1 cellular context compared by ENCODE assay signal in the genomic region with DNA sequence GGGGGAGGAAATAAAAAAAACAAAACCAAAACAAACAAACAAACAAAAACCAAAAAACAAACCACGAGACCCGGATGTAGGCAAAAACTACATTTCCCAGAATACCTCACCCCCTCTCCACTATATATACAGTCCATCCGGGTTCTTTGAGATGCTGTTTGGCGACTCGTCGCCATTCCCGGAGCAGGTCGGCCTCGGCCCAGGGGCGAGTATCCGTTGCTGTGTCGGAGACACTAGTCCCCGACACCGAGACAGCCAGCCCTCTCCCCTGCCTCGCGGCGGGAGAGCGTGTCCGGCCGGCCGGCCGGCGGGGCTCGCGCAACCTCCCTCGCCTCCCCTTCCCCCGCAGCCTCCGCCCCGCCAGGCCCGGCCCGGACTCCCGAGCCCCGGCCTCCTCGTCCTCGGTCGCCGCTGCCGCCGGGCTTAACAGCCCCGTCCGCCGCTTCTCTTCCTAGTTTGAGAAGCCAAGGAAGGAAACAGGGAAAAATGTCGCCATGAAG.
TF ChIP-seq lines count a peak whose summit lies in the region.

A gene (plus strand): TSS at position 154 of the 500 bp plus-strand sequence. CDS start 456 bp downstream, outside the sequence.

TF ChIP-seq in HepG2, 621 proteins besides CTCF, POLR2A, EP300 and RAD21 (continued from another document and continues in another):
- TF ChIP-seq ARNT2 (CRISPR knock-in tag; IDR thresholded peaks at IDR 0.05; ENCODE audit: low read depth) (peak; percentile 63), ZNF598 (CRISPR knock-in tag; IDR thresholded peaks at IDR 0.05; ENCODE audit: borderline replicate concordance) (no peak), TOE1 (CRISPR knock-in tag; IDR thresholded peaks at IDR 0.05) (no peak), ZNF3 (CRISPR knock-in tag; IDR thresholded peaks at IDR 0.05) (no peak), SMYD3 (CRISPR knock-in tag; IDR thresholded peaks at IDR 0.05) (no peak), ATM (IDR thresholded peaks at IDR 0.05; ENCODE audit: borderline replicate concordance) (no peak), RBM22 (optimal IDR thresholded peaks at IDR 0.05; ENCODE audit: low read length) (peak; percentile 6), SOX6 (IDR thresholded peaks at IDR 0.05) (no peak), SOX6 (CRISPR knock-in tag; IDR thresholded peaks at IDR 0.05) (no peak; the same call in 1 of the 2 replicates), REXO4 (CRISPR knock-in tag; IDR thresholded peaks at IDR 0.05; ENCODE audit: borderline replicate concordance) (no peak), ZNF546 (CRISPR knock-in tag; conservative IDR thresholded peaks at IDR 0.05) (peak; percentile 70), NR3C1 (CRISPR knock-in tag; IDR thresholded peaks at IDR 0.05) (no peak), MTA1 (CRISPR knock-in tag; IDR thresholded peaks at IDR 0.05; ENCODE audit: borderline replicate concordance) (0 out of 2 replicates have a peak, but pooled peaks have one; percentile 26), ZNF616 (CRISPR knock-in tag; IDR thresholded peaks at IDR 0.05; ENCODE audit: low read depth) (0 out of 2 replicates have a peak, but pooled peaks have one; percentile 43), ZNF619 (CRISPR knock-in tag; IDR thresholded peaks at IDR 0.05) (no peak), HCFC1 (IDR thresholded peaks at IDR 0.05; ENCODE audit: low read depth, low read length) (peak; percentile 79), PRPF4 (IDR thresholded peaks at IDR 0.05; ENCODE audit: low read depth, low read length, poor library complexity, severe bottlenecking) (no peak), ZNF543 (CRISPR knock-in tag; IDR thresholded peaks at IDR 0.05) (peak; percentile 63), ZSCAN31 (CRISPR knock-in tag; IDR thresholded peaks at IDR 0.05; ENCODE audit: low read depth) (no peak; the same call in 1 of the 2 replicates), ISX (CRISPR knock-in tag; conservative IDR thresholded peaks at IDR 0.05) (0 out of 2 replicates have a peak, but pooled peaks have one; percentile 49), HDAC1 (CRISPR knock-in tag; IDR thresholded peaks at IDR 0.05) (0 out of 2 replicates have a peak, but pooled peaks have one; percentile 1), SUZ12 (IDR thresholded peaks at IDR 0.05; ENCODE audit: low read depth, low read length) (peak; percentile 56), SCMH1 (CRISPR knock-in tag; IDR thresholded peaks at IDR 0.05; ENCODE audit: borderline replicate concordance) (no peak), AGO1 (IDR thresholded peaks at IDR 0.05; ENCODE audit: low read depth, low read length, poor library complexity, severe bottlenecking) (no peak), FOXA3 (CRISPR knock-in tag; IDR thresholded peaks at IDR 0.05) (no peak), FOXO1 (CRISPR knock-in tag; IDR thresholded peaks at IDR 0.05) (no peak), NCOA5 (CRISPR knock-in tag; IDR thresholded peaks at IDR 0.05) (no peak), NR2C2 (CRISPR knock-in tag; IDR thresholded peaks at IDR 0.05; ENCODE audit: borderline replicate concordance) (peak; percentile 42; the same call in 1 of the 2 replicates), SP2 (CRISPR knock-in tag; IDR thresholded peaks at IDR 0.05) (no peak), ELF1 (CRISPR knock-in tag; IDR thresholded peaks at IDR 0.05) (peak; percentile 81), TBX3 (IDR thresholded peaks at IDR 0.05; ENCODE audit: borderline replicate concordance) (no peak), HES4 (CRISPR knock-in tag; IDR thresholded peaks at IDR 0.05; ENCODE audit: borderline replicate concordance) (peak; percentile 53; the same call in 1 of the 2 replicates), ZNF549 (CRISPR knock-in tag; IDR thresholded peaks at IDR 0.05) (no peak), SRF (IDR thresholded peaks at IDR 0.05; ENCODE audit: low read depth, low read length) (no peak), CREM (IDR thresholded peaks at IDR 0.05) (peak; percentile 69), CREM (CRISPR knock-in tag; IDR thresholded peaks at IDR 0.05) (no peak), ZNF768 (CRISPR knock-in tag; IDR thresholded peaks at IDR 0.05) (no peak), SMARCE1 (IDR thresholded peaks at IDR 0.05; ENCODE audit: borderline replicate concordance) (no peak), SAP130 (CRISPR knock-in tag; IDR thresholded peaks at IDR 0.05; ENCODE audit: low read depth) (peak; percentile 71), ZNF607 (CRISPR knock-in tag; IDR thresholded peaks at IDR 0.05; ENCODE audit: borderline replicate concordance) (0 out of 2 replicates have a peak, but pooled peaks have one; percentile 58), DNMT1 (CRISPR knock-in tag; IDR thresholded peaks at IDR 0.05) (no peak), THAP11 (CRISPR knock-in tag; IDR thresholded peaks at IDR 0.05) (peak; percentile 98)
- TF ChIP-seq, protein P1, sequence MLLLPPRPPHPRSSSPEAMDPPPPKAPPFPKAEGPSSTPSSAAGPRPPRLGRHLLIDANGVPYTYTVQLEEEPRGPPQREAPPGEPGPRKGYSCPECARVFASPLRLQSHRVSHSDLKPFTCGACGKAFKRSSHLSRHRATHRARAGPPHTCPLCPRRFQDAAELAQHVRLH (CRISPR knock-in tag; IDR thresholded peaks at IDR 0.05; ENCODE audit: borderline replicate concordance, low read depth) = no peak
- TF ChIP-seq, protein P2, sequence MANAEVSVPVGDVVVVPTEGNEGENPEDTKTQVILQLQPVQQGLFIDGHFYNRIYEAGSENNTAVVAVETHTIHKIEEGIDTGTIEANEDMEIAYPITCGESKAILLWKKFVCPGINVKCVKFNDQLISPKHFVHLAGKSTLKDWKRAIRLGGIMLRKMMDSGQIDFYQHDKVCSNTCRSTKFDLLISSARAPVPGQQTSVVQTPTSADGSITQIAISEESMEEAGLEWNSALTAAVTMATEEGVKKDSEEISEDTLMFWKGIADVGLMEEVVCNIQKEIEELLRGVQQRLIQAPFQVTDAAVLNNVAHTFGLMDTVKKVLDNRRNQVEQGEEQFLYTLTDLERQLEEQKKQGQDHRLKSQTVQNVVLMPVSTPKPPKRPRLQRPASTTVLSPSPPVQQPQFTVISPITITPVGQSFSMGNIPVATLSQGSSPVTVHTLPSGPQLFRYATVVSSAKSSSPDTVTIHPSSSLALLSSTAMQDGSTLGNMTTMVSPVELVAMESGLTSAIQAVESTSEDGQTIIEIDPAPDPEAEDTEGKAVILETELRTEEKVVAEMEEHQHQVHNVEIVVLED (CRISPR knock-in tag; IDR thresholded peaks at IDR 0.05; ENCODE audit: borderline replicate concordance) = no peak
- TF ChIP-seq, protein P3, sequence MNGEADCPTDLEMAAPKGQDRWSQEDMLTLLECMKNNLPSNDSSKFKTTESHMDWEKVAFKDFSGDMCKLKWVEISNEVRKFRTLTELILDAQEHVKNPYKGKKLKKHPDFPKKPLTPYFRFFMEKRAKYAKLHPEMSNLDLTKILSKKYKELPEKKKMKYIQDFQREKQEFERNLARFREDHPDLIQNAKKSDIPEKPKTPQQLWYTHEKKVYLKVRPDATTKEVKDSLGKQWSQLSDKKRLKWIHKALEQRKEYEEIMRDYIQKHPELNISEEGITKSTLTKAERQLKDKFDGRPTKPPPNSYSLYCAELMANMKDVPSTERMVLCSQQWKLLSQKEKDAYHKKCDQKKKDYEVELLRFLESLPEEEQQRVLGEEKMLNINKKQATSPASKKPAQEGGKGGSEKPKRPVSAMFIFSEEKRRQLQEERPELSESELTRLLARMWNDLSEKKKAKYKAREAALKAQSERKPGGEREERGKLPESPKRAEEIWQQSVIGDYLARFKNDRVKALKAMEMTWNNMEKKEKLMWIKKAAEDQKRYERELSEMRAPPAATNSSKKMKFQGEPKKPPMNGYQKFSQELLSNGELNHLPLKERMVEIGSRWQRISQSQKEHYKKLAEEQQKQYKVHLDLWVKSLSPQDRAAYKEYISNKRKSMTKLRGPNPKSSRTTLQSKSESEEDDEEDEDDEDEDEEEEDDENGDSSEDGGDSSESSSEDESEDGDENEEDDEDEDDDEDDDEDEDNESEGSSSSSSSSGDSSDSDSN (CRISPR knock-in tag; IDR thresholded peaks at IDR 0.05) = no peak
- TF ChIP-seq, protein P4, sequence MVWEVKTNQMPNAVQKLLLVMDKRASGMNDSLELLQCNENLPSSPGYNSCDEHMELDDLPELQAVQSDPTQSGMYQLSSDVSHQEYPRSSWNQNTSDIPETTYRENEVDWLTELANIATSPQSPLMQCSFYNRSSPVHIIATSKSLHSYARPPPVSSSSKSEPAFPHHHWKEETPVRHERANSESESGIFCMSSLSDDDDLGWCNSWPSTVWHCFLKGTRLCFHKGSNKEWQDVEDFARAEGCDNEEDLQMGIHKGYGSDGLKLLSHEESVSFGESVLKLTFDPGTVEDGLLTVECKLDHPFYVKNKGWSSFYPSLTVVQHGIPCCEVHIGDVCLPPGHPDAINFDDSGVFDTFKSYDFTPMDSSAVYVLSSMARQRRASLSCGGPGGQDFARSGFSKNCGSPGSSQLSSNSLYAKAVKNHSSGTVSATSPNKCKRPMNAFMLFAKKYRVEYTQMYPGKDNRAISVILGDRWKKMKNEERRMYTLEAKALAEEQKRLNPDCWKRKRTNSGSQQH (CRISPR knock-in tag; IDR thresholded peaks at IDR 0.05; ENCODE audit: low read depth) = no peak
- TF ChIP-seq, protein P5, sequence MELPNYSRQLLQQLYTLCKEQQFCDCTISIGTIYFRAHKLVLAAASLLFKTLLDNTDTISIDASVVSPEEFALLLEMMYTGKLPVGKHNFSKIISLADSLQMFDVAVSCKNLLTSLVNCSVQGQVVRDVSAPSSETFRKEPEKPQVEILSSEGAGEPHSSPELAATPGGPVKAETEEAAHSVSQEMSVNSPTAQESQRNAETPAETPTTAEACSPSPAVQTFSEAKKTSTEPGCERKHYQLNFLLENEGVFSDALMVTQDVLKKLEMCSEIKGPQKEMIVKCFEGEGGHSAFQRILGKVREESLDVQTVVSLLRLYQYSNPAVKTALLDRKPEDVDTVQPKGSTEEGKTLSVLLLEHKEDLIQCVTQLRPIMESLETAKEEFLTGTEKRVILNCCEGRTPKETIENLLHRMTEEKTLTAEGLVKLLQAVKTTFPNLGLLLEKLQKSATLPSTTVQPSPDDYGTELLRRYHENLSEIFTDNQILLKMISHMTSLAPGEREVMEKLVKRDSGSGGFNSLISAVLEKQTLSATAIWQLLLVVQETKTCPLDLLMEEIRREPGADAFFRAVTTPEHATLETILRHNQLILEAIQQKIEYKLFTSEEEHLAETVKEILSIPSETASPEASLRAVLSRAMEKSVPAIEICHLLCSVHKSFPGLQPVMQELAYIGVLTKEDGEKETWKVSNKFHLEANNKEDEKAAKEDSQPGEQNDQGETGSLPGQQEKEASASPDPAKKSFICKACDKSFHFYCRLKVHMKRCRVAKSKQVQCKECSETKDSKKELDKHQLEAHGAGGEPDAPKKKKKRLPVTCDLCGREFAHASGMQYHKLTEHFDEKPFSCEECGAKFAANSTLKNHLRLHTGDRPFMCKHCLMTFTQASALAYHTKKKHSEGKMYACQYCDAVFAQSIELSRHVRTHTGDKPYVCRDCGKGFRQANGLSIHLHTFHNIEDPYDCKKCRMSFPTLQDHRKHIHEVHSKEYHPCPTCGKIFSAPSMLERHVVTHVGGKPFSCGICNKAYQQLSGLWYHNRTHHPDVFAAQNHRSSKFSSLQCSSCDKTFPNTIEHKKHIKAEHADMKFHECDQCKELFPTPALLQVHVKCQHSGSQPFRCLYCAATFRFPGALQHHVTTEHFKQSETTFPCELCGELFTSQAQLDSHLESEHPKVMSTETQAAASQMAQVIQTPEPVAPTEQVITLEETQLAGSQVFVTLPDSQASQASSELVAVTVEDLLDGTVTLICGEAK (IDR thresholded peaks at IDR 0.05) = no peak
- TF ChIP-seq, protein P5 (CRISPR knock-in tag; IDR thresholded peaks at IDR 0.05) = no peak
- TF ChIP-seq, protein P6, sequence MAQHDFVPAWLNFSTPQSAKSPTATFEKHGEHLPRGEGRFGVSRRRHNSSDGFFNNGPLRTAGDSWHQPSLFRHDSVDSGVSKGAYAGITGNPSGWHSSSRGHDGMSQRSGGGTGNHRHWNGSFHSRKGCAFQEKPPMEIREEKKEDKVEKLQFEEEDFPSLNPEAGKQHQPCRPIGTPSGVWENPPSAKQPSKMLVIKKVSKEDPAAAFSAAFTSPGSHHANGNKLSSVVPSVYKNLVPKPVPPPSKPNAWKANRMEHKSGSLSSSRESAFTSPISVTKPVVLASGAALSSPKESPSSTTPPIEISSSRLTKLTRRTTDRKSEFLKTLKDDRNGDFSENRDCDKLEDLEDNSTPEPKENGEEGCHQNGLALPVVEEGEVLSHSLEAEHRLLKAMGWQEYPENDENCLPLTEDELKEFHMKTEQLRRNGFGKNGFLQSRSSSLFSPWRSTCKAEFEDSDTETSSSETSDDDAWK (CRISPR knock-in tag; IDR thresholded peaks at IDR 0.05) = no peak
- TF ChIP-seq, protein P7, sequence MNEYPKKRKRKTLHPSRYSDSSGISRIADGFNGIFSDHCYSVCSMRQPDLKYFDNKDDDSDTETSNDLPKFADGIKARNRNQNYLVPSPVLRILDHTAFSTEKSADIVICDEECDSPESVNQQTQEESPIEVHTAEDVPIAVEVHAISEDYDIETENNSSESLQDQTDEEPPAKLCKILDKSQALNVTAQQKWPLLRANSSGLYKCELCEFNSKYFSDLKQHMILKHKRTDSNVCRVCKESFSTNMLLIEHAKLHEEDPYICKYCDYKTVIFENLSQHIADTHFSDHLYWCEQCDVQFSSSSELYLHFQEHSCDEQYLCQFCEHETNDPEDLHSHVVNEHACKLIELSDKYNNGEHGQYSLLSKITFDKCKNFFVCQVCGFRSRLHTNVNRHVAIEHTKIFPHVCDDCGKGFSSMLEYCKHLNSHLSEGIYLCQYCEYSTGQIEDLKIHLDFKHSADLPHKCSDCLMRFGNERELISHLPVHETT (CRISPR knock-in tag; conservative IDR thresholded peaks at IDR 0.05) = no peak
